8 cellular contexts compared by ENCODE assay signal in genomic region chr14:64410084-64410774, GRCh38. TPM values are rescaled to one million over a fixed set of nuclear protein-coding genes. Genes with fewer than 3 reads are reported as not detected.
DNase-seq lines count a peak whose midpoint lies in the region; ATAC-seq and TF ChIP-seq lines count a peak whose summit lies in the region.

No MANE protein-coding gene starts in this region.

- 77% methylated on average over 5 of the region's 5 CpGs for WGBS in SK-N-SH (ENCODE audit: low lambda C conversion rate)

- CTCF ChIA-PET in SK-N-SH (lab: Yijun Ruan, JAX): interaction anchor here (2.9 kb wide), 1 partner anchor 20 kb away, joined by 16 read pairs; no protein-coding TSS in a partner anchor
- CTCF ChIA-PET in RWPE1 (lab: Yijun Ruan, JAX): no interaction called here

- H2AFZ ChIP-seq in SK-N-SH (ENCODE audit: low read depth): no peak overlapping the region

- TF ChIP-seq CTCF in SK-N-SH (IDR thresholded peaks at IDR 0.05): no peak
- TF ChIP-seq CTCF in RWPE1 (conservative IDR thresholded peaks at IDR 0.05; ENCODE audit: low read depth): no peak
- TF ChIP-seq CTCF in fibroblast of pulmonary artery (IDR thresholded peaks at IDR 0.05; ENCODE audit: low read length, missing control alignments): no peak

- H3K27ac ChIP-seq in SK-N-SH (ENCODE audit: low read depth in 2 of 2, low read length in 1 of 2) (no peak overlapping the region), RWPE1 (peak overlapping the region; percentile 25)

- no peak overlapping the region for H3K4me2 ChIP-seq in SK-N-SH

- H3K9me2 ChIP-seq in SK-N-SH: no peaks in the 10 kb centered on the region

- H4K20me1 ChIP-seq in SK-N-SH (ENCODE audit: insufficient read depth): no peaks in the 10 kb centered on the region

- TF ChIP-seq EP300 in SK-N-SH (IDR thresholded peaks at IDR 0.05; ENCODE audit: borderline replicate concordance in 1 of 2, low read depth in 1 of 2, low read length in 1 of 2): no peak

- POLR2A ChIA-PET in SK-N-SH (lab: Yijun Ruan, JAX): no interaction called here
- POLR2A ChIA-PET in RWPE1 (lab: Yijun Ruan, JAX; ENCODE audit: low non-redundant PET): no interaction called here

- H3K4me3 ChIP-seq in SK-N-SH (ENCODE audit: low read depth in 2 of 2, low read length in 1 of 2): no peak overlapping the region
- no peak overlapping the region for H3K4me3 ChIP-seq in fibroblast of pulmonary artery (replicated peaks; ENCODE audit: low read depth, low read length)

- no peaks in the 10 kb centered on the region for H3F3A ChIP-seq in SK-N-SH (replicated peaks; ENCODE audit: insufficient read depth)

- DNase-seq in SK-N-SH (no peak), RWPE1 (ENCODE audit: low spot score) (no peak), fibroblast of pulmonary artery (ENCODE audit: low read depth) (peak; percentile 65), anterior cingulate cortex (lab: John Stamatoyannopoulos, UW) (no peak), DMS79 (lab: John Stamatoyannopoulos, UW) (no peak)
- DNase-seq in stimulated activated naive CD8-positive, alpha-beta T cell treated with anti-CD3 and anti-CD28 coated beads, Interleukin-15, Interleukin-2, amounts not matched to agents 100 U/mL and 50 U/mL, for 24 hours: no peak

- H3K9me3 ChIP-seq in SK-N-SH: no peaks in the 10 kb centered on the region

- no peak for TF ChIP-seq RAD21 in SK-N-SH (IDR thresholded peaks at IDR 0.05; ENCODE audit: low read length)

- peaks cover 3% of the 10 kb centered on the region; the same call in 1 of the 2 replicates for H3K79me2 ChIP-seq in SK-N-SH (ENCODE audit: insufficient read depth)

- no peaks in the 10 kb centered on the region for H3K27me3 ChIP-seq in SK-N-SH (ENCODE audit: insufficient read depth)

- H3K4me1 ChIP-seq in SK-N-SH (ENCODE audit: control insufficient read depth in 1 of 2, insufficient read depth in 2 of 2, low read depth in 1 of 2, low read length in 1 of 2): no peaks in the 10 kb centered on the region

- H3K36me3 ChIP-seq in SK-N-SH (replicated peaks in 1 of 2; ENCODE audit: control insufficient read depth in 1 of 2, insufficient read depth in 2 of 2, low read length in 1 of 2): peaks cover 10 to 15% of the 10 kb centered on the region in 2 experiments

- ATAC-seq in SK-N-SH treated with all-trans-retinoic acid at 6 μM for 48 hours (peak; percentile 47; the same call in 2 of the 3 replicates), HG03457 (IDR thresholded peaks at IDR 0.05; ENCODE audit: unreplicated experiment) (no peak)
- peak; percentile 57 for ATAC-seq in stimulated activated naive CD8-positive, alpha-beta T cell treated with anti-CD3 and anti-CD28 coated beads, Interleukin-15, Interleukin-2, amounts not matched to agents 100 U/mL and 50 U/mL, for 24 hours

- H3K9ac ChIP-seq in SK-N-SH: no peak overlapping the region

TF ChIP-seq in SK-N-SH treated with all-trans-retinoic acid at 6 μM for 48 hours, 23 proteins besides CTCF, POLR2A, EP300 and RAD21 (continues in another document):
- TF ChIP-seq PATZ1 (CRISPR knock-in tag; IDR thresholded peaks at IDR 0.05; ENCODE audit: borderline replicate concordance): no peak
- no peak for TF ChIP-seq RARB (CRISPR knock-in tag; IDR thresholded peaks at IDR 0.05)
- TF ChIP-seq CREB5 (CRISPR knock-in tag; IDR thresholded peaks at IDR 0.05; ENCODE audit: low read depth): no peak
- no peak for TF ChIP-seq SNAI2 (CRISPR knock-in tag; IDR thresholded peaks at IDR 0.05)
- no peak for TF ChIP-seq CSDC2 (CRISPR knock-in tag; IDR thresholded peaks at IDR 0.05)
- no peak for TF ChIP-seq PPARA (CRISPR knock-in tag; IDR thresholded peaks at IDR 0.05; ENCODE audit: borderline replicate concordance)
- TF ChIP-seq ARNTL (CRISPR knock-in tag; IDR thresholded peaks at IDR 0.05; ENCODE audit: borderline replicate concordance, low read depth): no peak
- TF ChIP-seq ZNF565 (CRISPR knock-in tag; conservative IDR thresholded peaks at IDR 0.05; ENCODE audit: low read depth): no peak
- TF ChIP-seq ESRRG (CRISPR knock-in tag; IDR thresholded peaks at IDR 0.05): no peak
- TF ChIP-seq ISL1 (CRISPR knock-in tag; IDR thresholded peaks at IDR 0.05): no peak
- TF ChIP-seq ZNF70 (CRISPR knock-in tag; IDR thresholded peaks at IDR 0.05): no peak

TF ChIP-seq in SK-N-SH, 30 proteins besides CTCF, POLR2A, EP300 and RAD21:
- TF ChIP-seq FOSL2 (IDR thresholded peaks at IDR 0.05; ENCODE audit: borderline replicate concordance, low read depth) (no peak), NFIC (IDR thresholded peaks at IDR 0.05; ENCODE audit: borderline replicate concordance) (no peak), TAF1 (IDR thresholded peaks at IDR 0.05; ENCODE audit: borderline replicate concordance, low read depth, low read length) (no peak), EZH2phosphoT487 (IDR thresholded peaks at IDR 0.05; ENCODE audit: borderline replicate concordance, low read depth) (no peak), GATA2 (CRISPR knock-in tag; IDR thresholded peaks at IDR 0.05) (no peak)
TF ChIP-seq in SK-N-SH: peak in this region for 0.

RNA-seq across cellular contexts. Expression of gene MTHFD1, which starts 22.1 kb away (rescaled TPM):
- 26.8 and 31.0 TPM in 2 replicates for polyA plus RNA-seq in SK-N-SH (2012; rRNA removed)
- 24.2 and 28.5 TPM in 2 replicates for polyA plus RNA-seq in SK-N-SH (2012; cell fraction: cytosol; rRNA removed)
- 30.0 and 47.5 TPM in 2 replicates for polyA plus RNA-seq in SK-N-SH (2012; cell fraction: nucleus; rRNA removed)

RNA-seq across cellular contexts. Expression of gene AKAP5, which starts 55.1 kb away (rescaled TPM):
- polyA plus RNA-seq in SK-N-SH (2012; rRNA removed): 0.28 and 0.36 TPM in 2 replicates
- polyA plus RNA-seq in SK-N-SH (2012; cell fraction: cytosol; rRNA removed): 0.54 and 0.55 TPM in 2 replicates
- polyA plus RNA-seq in SK-N-SH (2012; cell fraction: nucleus; rRNA removed): 0.18 and 0.31 TPM in 2 replicates
